ENCODE assay signal across 8 cellular contexts in the genomic region with DNA sequence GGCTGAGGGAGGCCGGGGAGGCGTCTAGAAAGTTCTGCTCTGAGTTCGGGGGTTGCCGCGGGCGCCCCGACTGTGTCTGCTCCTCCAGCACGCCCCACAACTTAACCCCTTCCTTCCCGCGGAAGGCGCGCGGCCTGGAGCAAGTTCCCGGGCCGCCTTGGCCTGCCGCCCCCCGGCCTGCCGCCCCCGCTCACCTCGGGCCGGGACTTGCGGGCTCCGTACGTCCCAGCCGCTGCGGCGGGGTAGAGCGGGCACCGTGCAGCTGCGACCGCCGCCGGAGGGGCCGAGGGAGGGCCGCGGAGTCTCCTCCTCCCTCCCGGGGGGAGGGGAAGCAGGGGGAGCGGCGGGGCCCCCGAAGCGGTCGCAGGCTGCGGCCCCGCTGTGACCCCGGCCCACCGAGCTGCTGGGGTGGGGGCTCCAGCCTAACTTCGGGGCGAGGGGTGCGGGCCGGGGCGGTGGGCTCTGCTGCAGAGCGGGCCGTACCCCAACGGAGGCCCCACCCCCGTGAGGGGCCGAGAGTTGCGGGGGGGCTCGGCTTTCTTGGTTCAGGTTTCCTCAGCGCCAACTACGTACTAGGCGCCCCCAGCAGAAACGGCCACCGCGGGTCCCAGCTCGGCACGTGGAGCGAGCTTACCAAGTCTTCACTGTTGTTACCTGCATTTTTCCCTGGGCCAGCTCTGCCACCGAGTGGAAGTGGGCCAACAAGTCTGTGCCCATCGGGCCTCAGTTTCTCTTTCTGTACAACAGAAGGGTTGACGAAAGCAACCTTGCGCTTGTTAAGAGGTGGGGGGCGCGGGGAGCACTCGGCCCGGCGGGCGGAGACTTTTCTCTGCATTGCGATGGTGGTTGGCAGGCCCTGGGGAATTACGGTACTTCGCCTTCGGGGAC. TPM values are rescaled to one million over a fixed set of nuclear protein-coding genes. Genes with fewer than 3 reads are reported as not detected.
DNase-seq lines count a peak whose midpoint lies in the region; ATAC-seq and TF ChIP-seq lines count a peak whose summit lies in the region.

A gene (minus strand): TSS at position 266 of the 888 bp plus-strand sequence. CDS start 7,394 bp downstream, outside the sequence.

- no peaks in the 10 kb centered on the region for H3K36me3 ChIP-seq in CD4-positive, CD25-positive, alpha-beta regulatory T cell (ENCODE audit: control insufficient read depth, insufficient read depth, low read length)
- H3K36me3 ChIP-seq in lung (ENCODE audit: control insufficient read depth in 2 of 2, insufficient read depth in 2 of 2, low read length in 2 of 2), result no peaks in the 10 kb centered on the region

- peak within 1 kb of the TSS; percentile 76 for H3K4me3 ChIP-seq in CD4-positive, CD25-positive, alpha-beta regulatory T cell (ENCODE audit: low read depth, low read length)
- H3K4me3 ChIP-seq in lung, result peak within 1 kb of the TSS; percentile 63

- peak; percentile 46 to 48 for ATAC-seq in CD4-positive, CD25-positive, alpha-beta regulatory T cell (ENCODE audit: low read depth in 2 of 2)
- peak; percentile 34 for ATAC-seq in GM19372 (IDR thresholded peaks at IDR 0.05; ENCODE audit: low read depth, unreplicated experiment)
- peak; percentile 15 for ATAC-seq in HG03442 (IDR thresholded peaks at IDR 0.05; ENCODE audit: unreplicated experiment)
- ATAC-seq in lung (ENCODE audit: insufficient read depth, low FRiP score), result peak; percentile 50
- peak; percentile 15 for ATAC-seq in stimulated activated naive CD8-positive, alpha-beta T cell treated with anti-CD3 and anti-CD28 coated beads, Interleukin-15, Interleukin-2, amounts not matched to agents 100 U/mL and 50 U/mL, for 24 hours

- H3K9me3 Mint-ChIP-seq in CD4-positive, CD25-positive, alpha-beta regulatory T cell, result no peaks in the 10 kb centered on the region

- H3K36me3 Mint-ChIP-seq in CD4-positive, CD25-positive, alpha-beta regulatory T cell, result no peaks in the 10 kb centered on the region

- H3K27ac ChIP-seq in CD4-positive, CD25-positive, alpha-beta regulatory T cell (ENCODE audit: insufficient read depth, low read length, poor library complexity, severe bottlenecking), result peak within 1 kb of the TSS; percentile 93
- peak within 1 kb of the TSS; percentile 61 to 91 for H3K27ac ChIP-seq in lung (ENCODE audit: low read depth in 1 of 2, low read length in 1 of 2)

- peak within 1 kb of the TSS; percentile 94 to 97 (median 97) for H3K27ac Mint-ChIP-seq in CD4-positive, CD25-positive, alpha-beta regulatory T cell

- peaks cover 15 to 66% (median 39%) of the 10 kb centered on the region in 4 donors for H3K4me1 Mint-ChIP-seq in CD4-positive, CD25-positive, alpha-beta regulatory T cell

- no peak for TF ChIP-seq CTCF in lung (IDR thresholded peaks at IDR 0.05; ENCODE audit: control extremely low read depth, extremely low read depth)

- H3K27me3 Mint-ChIP-seq in CD4-positive, CD25-positive, alpha-beta regulatory T cell, result no peaks in the 10 kb centered on the region

- H3K4me1 ChIP-seq in CD4-positive, CD25-positive, alpha-beta regulatory T cell (ENCODE audit: control insufficient read depth, insufficient read depth, low read length, poor library complexity, severe bottlenecking), result peaks cover 51% of the 10 kb centered on the region
- peaks cover 0 to 18% of the 10 kb centered on the region in 2 donors for H3K4me1 ChIP-seq in lung (ENCODE audit: control insufficient read depth in 2 of 2, insufficient read depth in 2 of 2, low read length in 2 of 2)

- WGBS in lung, 2 donors, result 1% methylated on average over 61 to 81 of the region's 81 CpGs

- peak within 1 kb of the TSS; percentile 88 to 91 (median 90) for H3K4me3 Mint-ChIP-seq in CD4-positive, CD25-positive, alpha-beta regulatory T cell

- H3K9me3 ChIP-seq in CD4-positive, CD25-positive, alpha-beta regulatory T cell (ENCODE audit: control insufficient read depth in 2 of 2, low read length in 2 of 2), result no peaks in the 10 kb centered on the region
- H3K9me3 ChIP-seq in lung (ENCODE audit: control insufficient read depth in 2 of 2, insufficient read depth in 1 of 2, low read length in 1 of 2), result no peaks in the 10 kb centered on the region

- no peaks in the 10 kb centered on the region for H3K27me3 ChIP-seq in CD4-positive, CD25-positive, alpha-beta regulatory T cell (ENCODE audit: control insufficient read depth, insufficient read depth, low read length)
- no peaks in the 10 kb centered on the region for H3K27me3 ChIP-seq in lung (ENCODE audit: control insufficient read depth, insufficient read depth)

- DNase-seq in CD4-positive, CD25-positive, alpha-beta regulatory T cell, result peak in 2 of 3 donors; percentile 32 to 54
- DNase-seq in T-helper 9 cell (peak; percentile 28), dermis blood vessel endothelial cell (peak; percentile 59), lung (ENCODE audit: low spot score) (no peak), dedifferentiated amniotic fluid mesenchymal stem cell (ENCODE audit: extremely low spot score) (no peak)
- peak; percentile 61 for DNase-seq in stimulated activated naive CD8-positive, alpha-beta T cell treated with anti-CD3 and anti-CD28 coated beads, Interleukin-15, Interleukin-2, amounts not matched to agents 100 U/mL and 50 U/mL, for 24 hours

RNA-seq across cellular contexts. Expression of the gene that starts here (rescaled TPM):
- total RNA-seq in CD4-positive, CD25-positive, alpha-beta regulatory T cell, result 4.7 TPM
- polyA plus RNA-seq in CD4-positive, CD25-positive, alpha-beta regulatory T cell, result 1 to 10 TPM; 1.9 to 4.0 (median 2.8) TPM
- total RNA-seq in dermis blood vessel endothelial cell (12.6 and 25.5 TPM in 2 replicates), lung (10 to 100 TPM in 1 of 2 donors, 1 to 10 TPM in 1; 9.1 to 14.0 TPM)
- 1 to 10 TPM; 3.6 to 4.8 TPM for polyA plus RNA-seq in lung

Comparison
In these comparisons a context has a peak if more than half of its experiments do, and no peak if none do; other contexts are left out.
1. DNase-seq: peak in CD4-positive, CD25-positive, alpha-beta regulatory T cell (2 of 3), T-helper 9 cell (single experiment), dermis blood vessel endothelial cell (single experiment) and stimulated activated naive CD8-positive, alpha-beta T cell treated with anti-CD3 and anti-CD28 coated beads, Interleukin-15, Interleukin-2, amounts not matched to agents 100 U/mL and 50 U/mL, for 24 hours (single experiment); none in lung (single experiment) and dedifferentiated amniotic fluid mesenchymal stem cell (single experiment).
2. Peak in every context shown above with its lines, with median percentiles within 50 percentile points of each other: ATAC-seq.